ENCODE assay signal across 36 cellular contexts in genomic region chr12:62221107-62221506, GRCh38.
"Had no signal": no experiment of that assay in that cellular context is flagged by ENCODE, and none has a peak within 500 bp of the region (broad histone marks: within the 10 kb centered on the region; RNA-seq: fewer than 3 reads in every experiment).

No MANE protein-coding gene starts in this region.

- H3K27me3 ChIP-seq: MG63 had no signal

- H3K9me3 ChIP-seq: MG63 had no signal

- H3K36me3 ChIP-seq: MG63 had no signal

- DNase-seq: Karpas-422, Kasumi-1, MG63, MM.1S, MV-4-11, NCI-H1048, NCI-H1092, NCI-H1092 treated with DMSO at 0.1 percent for 48 hours, NCI-H1105, NCI-H1105 treated with DMSO at 0.1 percent for 48 hours, NCI-H1417, NCI-H1417 treated with DMSO at 0.1 percent for 48 hours, NCI-H1436, NCI-H1436 treated with DMSO at 0.1 percent for 48 hours, NCI-H146, NCI-H1694, NCI-H1694 treated with DMSO at 0.1 percent for 48 hours, NCI-H187, NCI-H187 treated with DMSO at 0.1 percent for 48 hours, NCI-H1930, NCI-H2029, NCI-H2029 treated with DMSO at 0.1 percent for 48 hours, NCI-H2081, NCI-H2081 treated with DMSO at 0.1 percent for 48 hours, NCI-H2107, NCI-H2171, NCI-H2171 treated with DMSO at 0.1 percent for 48 hours, NCI-H2227 treated with DMSO at 0.1 percent for 48 hours, NCI-H226, NCI-H345, NCI-H446, NCI-H446 treated with DMSO at 0.1 percent for 48 hours, NCI-H510A, NCI-H510A treated with DMSO at 0.1 percent for 48 hours, NCI-H524, NCI-H524 treated with DMSO at 0.1 percent for 48 hours had no signal

- H3K4me3 ChIP-seq: MG63 had no signal
